In the genomic region with DNA sequence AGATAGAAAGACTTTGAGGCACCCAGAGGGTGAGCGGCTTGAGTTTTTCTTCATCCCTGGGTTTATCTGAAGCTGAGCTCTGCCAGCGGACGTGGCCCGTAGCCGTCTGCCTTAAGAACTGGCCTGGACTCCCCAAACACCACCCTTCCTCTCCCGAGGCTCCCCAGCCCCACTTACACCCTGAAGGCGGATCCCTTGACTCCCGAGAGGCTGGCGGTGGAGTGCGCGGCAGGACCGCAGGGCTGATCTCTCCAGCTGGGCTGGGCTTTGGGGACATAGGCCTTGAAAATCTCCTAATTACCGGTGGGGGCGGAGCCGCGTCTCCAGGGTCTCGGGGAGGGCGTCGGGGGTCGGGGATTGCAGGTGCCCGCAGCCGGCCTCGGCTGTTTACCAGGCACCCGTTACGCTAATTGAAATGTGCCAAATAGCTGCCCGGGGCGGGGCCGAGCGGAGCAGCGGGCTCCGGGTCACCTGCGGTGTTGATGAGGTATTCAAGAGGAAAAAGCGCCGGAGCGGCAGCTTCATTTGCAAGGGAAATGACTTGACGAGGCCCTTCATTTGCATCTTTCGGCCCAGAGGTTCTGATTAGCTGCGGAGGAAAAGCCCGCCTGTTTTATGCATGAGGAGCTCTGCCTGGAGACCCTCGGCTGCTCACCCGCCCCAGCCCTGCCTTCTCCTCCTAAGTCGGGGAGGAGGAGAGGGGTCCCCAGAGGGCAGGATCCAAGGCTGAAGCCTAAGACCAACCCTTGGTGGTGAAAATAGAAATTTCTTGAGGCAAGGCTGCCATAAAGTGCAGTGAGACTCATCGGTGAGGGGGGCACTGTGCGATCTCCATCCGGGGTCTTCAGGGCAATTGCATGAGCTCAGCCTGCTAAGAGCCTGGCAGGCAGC, we compare ENCODE assay signal across 9 cellular contexts.
DNase-seq lines count a peak whose midpoint lies in the region; ATAC-seq and TF ChIP-seq lines count a peak whose summit lies in the region.
"Had no signal": no experiment of that assay in that cellular context is flagged by ENCODE, and none has a peak within 500 bp of the region (broad histone marks: within the 10 kb centered on the region; RNA-seq: fewer than 3 reads in every experiment).

No MANE protein-coding gene starts in this region.

- H3K4me3 ChIP-seq in iPS DF 6.9 (ENCODE audit: low read length) (peak overlapping the region; percentile 34; the same call in 1 of the 2 replicates), ovary (no peak overlapping the region)

- intact Hi-C loops in ovary (cut with DNase I), result no loop called here

- DNase-seq in GM20000 (ENCODE audit: low spot score) (peak; percentile 58), NCI-H748 treated with DMSO at 0.1 percent for 48 hours (lab: John Stamatoyannopoulos, UW) (peak; percentile 74), iPS DF 6.9 (ENCODE audit: low read depth, low spot score) (peak; percentile 94), ovary (no peak)
- DNase-seq in activated T-helper 1 cell treated with anti-CD3 and anti-CD28 coated beads, Interleukin-2, amount 50 U/mL, for 16 hours (ENCODE audit: low read depth in 1 of 2, low spot score in 1 of 2), result peak; percentile 9 to 31
- DNase-seq in stimulated activated CD4-positive, alpha-beta T cell treated with anti-CD3 and anti-CD28 coated beads, Interleukin-1b, Interleukin-23, amount 100 ng/mL, for 4 hours (ENCODE audit: low read depth in 2 of 2), result peak; percentile 23
- DNase-seq: left cardiac atrium had no signal

- TF ChIP-seq POLR2A in ovary (IDR thresholded peaks at IDR 0.05), result no peak

- no peak for TF ChIP-seq EP300 in ovary (IDR thresholded peaks at IDR 0.05)

- H3K36me3 ChIP-seq in iPS DF 6.9 (ENCODE audit: control insufficient read depth, insufficient read depth, low read length) (no peaks in the 10 kb centered on the region), ovary (no peaks in the 10 kb centered on the region)

- no CpG with 5 or more reads among the region's 45 CpGs for WGBS in iPS DF 6.9 (ENCODE audit: insufficient coverage, insufficient read length)
- WGBS in ovary, 3 donors, result 4 to 6% (median 4%) methylated on average over 36 to 45 of the region's 45 CpGs

- peaks cover 4% of the 10 kb centered on the region; the same call in 1 of the 2 replicates for H3K4me1 ChIP-seq in iPS DF 6.9 (ENCODE audit: control insufficient read depth, insufficient read depth, low read length)
- H3K4me1 ChIP-seq in ovary (ENCODE audit: insufficient read depth), result peaks cover 2% of the 10 kb centered on the region

- no peaks in the 10 kb centered on the region for H3K9me3 ChIP-seq in iPS DF 6.9 (ENCODE audit: control insufficient read depth, insufficient read depth, low read length)
- H3K9me3 ChIP-seq in ovary, result no peaks in the 10 kb centered on the region

- TF ChIP-seq CTCF in GM20000 (IDR thresholded peaks at IDR 0.05; ENCODE audit: extremely low read depth, missing control alignments), result no peak
- no peak for TF ChIP-seq CTCF in ovary (IDR thresholded peaks at IDR 0.05)

- no peak for ATAC-seq in HG02970 (IDR thresholded peaks at IDR 0.05; ENCODE audit: low FRiP score, unreplicated experiment)
- no peak for ATAC-seq in GM19397 (IDR thresholded peaks at IDR 0.05; ENCODE audit: unreplicated experiment)

- H3K27me3 ChIP-seq in iPS DF 6.9 (ENCODE audit: control insufficient read depth, insufficient read depth, low read length) (no peaks in the 10 kb centered on the region), ovary (no peaks in the 10 kb centered on the region)

- H3K27ac ChIP-seq in iPS DF 6.9 (ENCODE audit: low read length), result no peak overlapping the region
- H3K27ac ChIP-seq in ovary, result no peak overlapping the region

Comparison
In these comparisons a context has a peak if more than half of its experiments do, and no peak if none do; other contexts are left out.
1. DNase-seq: peak in GM20000 (single experiment), NCI-H748 treated with DMSO at 0.1 percent for 48 hours (single experiment), activated T-helper 1 cell treated with anti-CD3 and anti-CD28 coated beads, Interleukin-2, amount 50 U/mL, for 16 hours (2 of 2), iPS DF 6.9 (single experiment) and stimulated activated CD4-positive, alpha-beta T cell treated with anti-CD3 and anti-CD28 coated beads, Interleukin-1b, Interleukin-23, amount 100 ng/mL, for 4 hours (2 of 2); none in ovary (0 of 5).